ENCODE assay signal across 1 cellular context in the genomic region with DNA sequence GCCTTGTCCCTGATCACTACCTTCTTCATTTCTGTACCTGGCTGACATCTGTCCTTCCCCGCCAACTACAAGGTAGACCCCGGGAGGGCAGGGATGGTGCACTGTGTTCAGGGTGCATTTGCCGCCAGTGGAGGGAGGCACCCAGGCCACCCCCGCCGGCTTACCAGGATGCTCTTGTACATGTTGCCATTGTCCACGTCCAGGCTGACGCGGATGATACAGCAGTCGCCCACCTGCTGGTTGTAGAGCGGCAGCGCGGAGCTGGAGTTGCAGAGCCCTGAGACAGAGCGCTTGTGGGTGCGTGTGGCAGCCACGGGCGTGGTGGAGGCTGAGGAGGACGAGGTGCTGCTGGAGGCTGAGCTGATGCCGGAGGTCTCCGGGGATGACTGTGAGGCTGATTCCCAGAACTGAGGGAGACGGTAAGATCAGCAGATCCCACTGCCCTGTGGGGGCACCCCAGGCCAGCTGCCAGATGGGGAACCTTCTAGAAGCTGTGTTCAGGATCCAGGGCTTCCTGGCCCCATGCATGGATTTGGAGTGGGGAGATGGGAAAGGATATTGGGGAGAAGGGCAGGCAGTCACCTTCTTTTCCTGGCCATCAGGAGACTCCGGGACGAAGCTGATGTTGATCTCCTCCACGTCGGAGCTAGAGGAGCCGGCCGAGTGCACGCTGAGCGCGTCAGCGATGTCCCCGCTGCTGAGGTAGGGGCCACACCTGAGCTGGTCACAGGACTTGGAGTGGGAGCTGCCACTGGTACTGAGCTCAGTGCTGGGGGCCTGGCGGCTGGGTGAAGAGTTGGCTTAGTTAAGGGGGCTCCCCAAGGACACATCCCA.
A peak's percentile ranks its signal among the peaks of the same experiment; 100 is the strongest.
TF ChIP-seq lines count a peak whose summit lies in the region.

No MANE protein-coding gene starts in this region.

TF ChIP-seq in WTC11, 78 proteins besides CTCF, POLR2A, EP300 and RAD21:
- TF ChIP-seq SOX15 (CRISPR knock-in tag; IDR thresholded peaks at IDR 0.05) (no peak), ZNF317 (CRISPR knock-in tag; IDR thresholded peaks at IDR 0.05; ENCODE audit: borderline replicate concordance, low read depth) (no peak), KAT7 (CRISPR knock-in tag; IDR thresholded peaks at IDR 0.05; ENCODE audit: borderline replicate concordance) (no peak), NFYB (CRISPR knock-in tag; conservative IDR thresholded peaks at IDR 0.05; ENCODE audit: low read depth) (no peak), GTF2I (CRISPR knock-in tag; conservative IDR thresholded peaks at IDR 0.05) (no peak), IRF2 (CRISPR knock-in tag; IDR thresholded peaks at IDR 0.05; ENCODE audit: borderline replicate concordance, low read depth) (no peak)
- TF ChIP-seq, protein P1, sequence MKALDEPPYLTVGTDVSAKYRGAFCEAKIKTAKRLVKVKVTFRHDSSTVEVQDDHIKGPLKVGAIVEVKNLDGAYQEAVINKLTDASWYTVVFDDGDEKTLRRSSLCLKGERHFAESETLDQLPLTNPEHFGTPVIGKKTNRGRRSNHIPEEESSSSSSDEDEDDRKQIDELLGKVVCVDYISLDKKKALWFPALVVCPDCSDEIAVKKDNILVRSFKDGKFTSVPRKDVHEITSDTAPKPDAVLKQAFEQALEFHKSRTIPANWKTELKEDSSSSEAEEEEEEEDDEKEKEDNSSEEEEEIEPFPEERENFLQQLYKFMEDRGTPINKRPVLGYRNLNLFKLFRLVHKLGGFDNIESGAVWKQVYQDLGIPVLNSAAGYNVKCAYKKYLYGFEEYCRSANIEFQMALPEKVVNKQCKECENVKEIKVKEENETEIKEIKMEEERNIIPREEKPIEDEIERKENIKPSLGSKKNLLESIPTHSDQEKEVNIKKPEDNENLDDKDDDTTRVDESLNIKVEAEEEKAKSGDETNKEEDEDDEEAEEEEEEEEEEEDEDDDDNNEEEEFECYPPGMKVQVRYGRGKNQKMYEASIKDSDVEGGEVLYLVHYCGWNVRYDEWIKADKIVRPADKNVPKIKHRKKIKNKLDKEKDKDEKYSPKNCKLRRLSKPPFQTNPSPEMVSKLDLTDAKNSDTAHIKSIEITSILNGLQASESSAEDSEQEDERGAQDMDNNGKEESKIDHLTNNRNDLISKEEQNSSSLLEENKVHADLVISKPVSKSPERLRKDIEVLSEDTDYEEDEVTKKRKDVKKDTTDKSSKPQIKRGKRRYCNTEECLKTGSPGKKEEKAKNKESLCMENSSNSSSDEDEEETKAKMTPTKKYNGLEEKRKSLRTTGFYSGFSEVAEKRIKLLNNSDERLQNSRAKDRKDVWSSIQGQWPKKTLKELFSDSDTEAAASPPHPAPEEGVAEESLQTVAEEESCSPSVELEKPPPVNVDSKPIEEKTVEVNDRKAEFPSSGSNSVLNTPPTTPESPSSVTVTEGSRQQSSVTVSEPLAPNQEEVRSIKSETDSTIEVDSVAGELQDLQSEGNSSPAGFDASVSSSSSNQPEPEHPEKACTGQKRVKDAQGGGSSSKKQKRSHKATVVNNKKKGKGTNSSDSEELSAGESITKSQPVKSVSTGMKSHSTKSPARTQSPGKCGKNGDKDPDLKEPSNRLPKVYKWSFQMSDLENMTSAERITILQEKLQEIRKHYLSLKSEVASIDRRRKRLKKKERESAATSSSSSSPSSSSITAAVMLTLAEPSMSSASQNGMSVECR (CRISPR knock-in tag; IDR thresholded peaks at IDR 0.05; ENCODE audit: borderline replicate concordance): no peak
- TF ChIP-seq, protein P2, sequence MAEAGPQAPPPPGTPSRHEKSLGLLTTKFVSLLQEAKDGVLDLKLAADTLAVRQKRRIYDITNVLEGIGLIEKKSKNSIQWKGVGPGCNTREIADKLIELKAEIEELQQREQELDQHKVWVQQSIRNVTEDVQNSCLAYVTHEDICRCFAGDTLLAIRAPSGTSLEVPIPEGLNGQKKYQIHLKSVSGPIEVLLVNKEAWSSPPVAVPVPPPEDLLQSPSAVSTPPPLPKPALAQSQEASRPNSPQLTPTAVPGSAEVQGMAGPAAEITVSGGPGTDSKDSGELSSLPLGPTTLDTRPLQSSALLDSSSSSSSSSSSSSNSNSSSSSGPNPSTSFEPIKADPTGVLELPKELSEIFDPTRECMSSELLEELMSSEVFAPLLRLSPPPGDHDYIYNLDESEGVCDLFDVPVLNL (CRISPR knock-in tag; IDR thresholded peaks at IDR 0.05; ENCODE audit: borderline replicate concordance, low read depth): 0 out of 2 replicates have a peak, but pooled peaks have one; percentile 27
- TF ChIP-seq, protein P3, sequence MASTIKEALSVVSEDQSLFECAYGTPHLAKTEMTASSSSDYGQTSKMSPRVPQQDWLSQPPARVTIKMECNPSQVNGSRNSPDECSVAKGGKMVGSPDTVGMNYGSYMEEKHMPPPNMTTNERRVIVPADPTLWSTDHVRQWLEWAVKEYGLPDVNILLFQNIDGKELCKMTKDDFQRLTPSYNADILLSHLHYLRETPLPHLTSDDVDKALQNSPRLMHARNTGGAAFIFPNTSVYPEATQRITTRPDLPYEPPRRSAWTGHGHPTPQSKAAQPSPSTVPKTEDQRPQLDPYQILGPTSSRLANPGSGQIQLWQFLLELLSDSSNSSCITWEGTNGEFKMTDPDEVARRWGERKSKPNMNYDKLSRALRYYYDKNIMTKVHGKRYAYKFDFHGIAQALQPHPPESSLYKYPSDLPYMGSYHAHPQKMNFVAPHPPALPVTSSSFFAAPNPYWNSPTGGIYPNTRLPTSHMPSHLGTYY (CRISPR knock-in tag; IDR thresholded peaks at IDR 0.05): no peak
